Comparison of ENCODE assay signal across 8 cellular contexts in genomic region chr6:90219168-90219985, GRCh38.
DNase-seq lines count a peak whose midpoint lies in the region; ATAC-seq and TF ChIP-seq lines count a peak whose summit lies in the region.

No MANE protein-coding gene starts in this region.

- H3F3A ChIP-seq in Loucy (ENCODE audit: low read depth): no peaks in the 10 kb centered on the region; the same call in 1 of the 2 replicates

- peak overlapping the region; percentile 12 for H3K9ac ChIP-seq in Loucy (ENCODE audit: low read depth, low read length, poor library complexity, severe bottlenecking)

- H4K20me1 ChIP-seq in Loucy (ENCODE audit: insufficient read depth, low read length, poor library complexity, severe bottlenecking): no peaks in the 10 kb centered on the region

- no peaks in the 10 kb centered on the region for H3K9me2 ChIP-seq in Loucy (replicated peaks; ENCODE audit: low read depth, low read length)

- no peak overlapping the region for H3K4me3 ChIP-seq in Loucy (ENCODE audit: low read length, poor library complexity, severe bottlenecking)
- peak overlapping the region; percentile 28 for H3K4me3 ChIP-seq in skeletal muscle cell (ENCODE audit: low read depth, low read length)

- H3K36me3 ChIP-seq in Loucy (ENCODE audit: insufficient read depth, low read length): no peaks in the 10 kb centered on the region

- no peak overlapping the region for H2AFZ ChIP-seq in Loucy (ENCODE audit: low read length)

- peaks cover 56% of the 10 kb centered on the region for H3K79me2 ChIP-seq in Loucy (ENCODE audit: insufficient read depth, low read length)

- H3K4me1 ChIP-seq in Loucy (ENCODE audit: insufficient read depth, low read length, poor library complexity, severe bottlenecking): peaks cover 44% of the 10 kb centered on the region

- peak overlapping the region; percentile 23 for H3K4me2 ChIP-seq in Loucy (ENCODE audit: low read depth, low read length, poor library complexity, severe bottlenecking)

- DNase-seq in D341Med (ENCODE audit: low spot score): peak; percentile 59
- peak; percentile 30 for DNase-seq in activated CD4-positive, alpha-beta T cell treated with anti-CD3 and anti-CD28 coated beads, Interleukin-2, amount 50 U/mL, for 4 hours
- DNase-seq in left ventricle myocardium superior: peak; percentile 28
- DNase-seq in skeletal muscle cell (ENCODE audit: low read depth): peak; percentile 73

- intact Hi-C loops in left ventricle myocardium superior (cut with micrococcal nuclease): no loop called here

- ATAC-seq in left ventricle myocardium superior: peak; percentile 79
- ATAC-seq in HG03442 (IDR thresholded peaks at IDR 0.05; ENCODE audit: unreplicated experiment): no peak
- ATAC-seq in HG03432 (IDR thresholded peaks at IDR 0.05; ENCODE audit: unreplicated experiment): no peak
- no peak for ATAC-seq in GM21723 (IDR thresholded peaks at IDR 0.05; ENCODE audit: unreplicated experiment)

- no peak for TF ChIP-seq CTCF in Loucy (conservative IDR thresholded peaks at IDR 0.05; ENCODE audit: low read length)

- no peaks in the 10 kb centered on the region for H3K9me3 ChIP-seq in Loucy (ENCODE audit: insufficient read depth, low read depth, low read length)

- no peaks in the 10 kb centered on the region for H3K27me3 ChIP-seq in Loucy (ENCODE audit: insufficient read depth, low read length, poor library complexity, severe bottlenecking)
